In the genomic region with DNA sequence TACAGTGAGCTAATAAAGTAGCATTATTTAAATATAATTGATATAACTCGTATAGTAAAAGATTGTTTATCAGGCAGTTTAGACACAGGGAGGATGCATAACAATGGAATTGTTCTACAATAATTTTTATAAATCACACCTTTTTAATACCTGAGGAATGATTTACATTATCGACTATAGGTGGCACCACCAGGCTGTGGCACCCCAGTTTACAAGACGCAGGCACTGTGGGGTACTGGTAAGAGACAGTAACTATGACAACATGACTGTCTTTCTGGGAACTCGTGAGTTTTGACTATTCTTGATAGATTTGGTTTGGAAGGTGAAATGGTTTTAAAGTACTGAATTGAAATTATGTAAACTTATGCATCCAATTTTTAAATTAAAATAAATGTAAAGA, we compare ENCODE assay signal across 20 cellular contexts. TPM values are rescaled to one million over a fixed set of nuclear protein-coding genes. Genes with fewer than 3 reads are reported as not detected.
A peak's percentile ranks its signal among the peaks of the same experiment; 100 is the strongest.
DNase-seq lines count a peak whose midpoint lies in the region; ATAC-seq and TF ChIP-seq lines count a peak whose summit lies in the region.
"Had no signal": no experiment of that assay in that cellular context is flagged by ENCODE, and none has a peak within 500 bp of the region (broad histone marks: within the 10 kb centered on the region; RNA-seq: fewer than 3 reads in every experiment).

No MANE protein-coding gene starts in this region.

- H3K9me3 ChIP-seq in upper lobe of right lung, result no peaks in the 10 kb centered on the region
- H3K9me3 ChIP-seq: body of pancreas, esophagus squamous epithelium, left ventricle myocardium inferior, mucosa of descending colon, testis had no signal

- POLR2A ChIA-PET in activated CD4-positive, alpha-beta memory T cell treated with anti-CD3 and anti-CD28 coated beads, Interleukin-2, amount 10 ng/mL, durations not matched to agents 7 days and 5 days (lab: Charles Lee), result no interaction called here

- TF ChIP-seq RAD21 in Ishikawa (IDR thresholded peaks at IDR 0.05; ENCODE audit: low read depth), result peak; percentile 68

- TF ChIP-seq EP300 in Ishikawa (IDR thresholded peaks at IDR 0.05; ENCODE audit: borderline replicate concordance), result no peak

- no peaks in the 10 kb centered on the region for H3K9me3 Mint-ChIP-seq in activated CD4-positive, alpha-beta memory T cell treated with anti-CD3 and anti-CD28 coated beads, Interleukin-2, amount 10 ng/mL, durations not matched to agents 7 days and 5 days
- H3K9me3 Mint-ChIP-seq: WTC11 had no signal

- intact Hi-C loops in upper lobe of right lung (cut with DNase I), result no loop called here

- no peak overlapping the region for H3K4me3 Mint-ChIP-seq in activated CD4-positive, alpha-beta memory T cell treated with anti-CD3 and anti-CD28 coated beads, Interleukin-2, amount 10 ng/mL, durations not matched to agents 7 days and 5 days
- H3K4me3 Mint-ChIP-seq: activated naive CD8-positive, alpha-beta T cell; WTC11 had no signal

- DNase-seq in stimulated activated CD4-positive, alpha-beta T cell treated with anti-CD3 and anti-CD28 coated beads, Interleukin-15, amount 100 ng/mL, for 24 hours, result peak; percentile 35
- no peak for DNase-seq in stimulated activated CD4-positive, alpha-beta T cell treated with anti-CD3 and anti-CD28 coated beads, Interleukin-2, amount 100 ng/mL, for 48 hours
- peak; percentile 36 for DNase-seq in activated CD4-positive, alpha-beta memory T cell treated with anti-CD3 and anti-CD28 coated beads, Interleukin-2, amount 10 ng/mL, durations not matched to agents 7 days and 5 days
- no peak for DNase-seq in upper lobe of right lung
- DNase-seq in effector CD8-positive, alpha-beta T cell (lab: John Stamatoyannopoulos, UW), result no peak
- no peak for DNase-seq in G401 (ENCODE audit: low spot score)
- DNase-seq: body of pancreas, Calu3, esophagus squamous epithelium, Karpas-422, left ventricle myocardium inferior, mucosa of descending colon, NCI-H1436, NCI-H2227 treated with DMSO at 0.1 percent for 48 hours, testis had no signal

- CTCF ChIA-PET in activated CD4-positive, alpha-beta memory T cell treated with anti-CD3 and anti-CD28 coated beads, Interleukin-2, amount 10 ng/mL, durations not matched to agents 7 days and 5 days (lab: Charles Lee), result no interaction called here

- TF ChIP-seq CTCF in upper lobe of right lung (IDR thresholded peaks at IDR 0.05), result peak; percentile 10

- H3K36me3 ChIP-seq in upper lobe of right lung, result no peaks in the 10 kb centered on the region
- H3K36me3 ChIP-seq: esophagus squamous epithelium, left ventricle myocardium inferior had no signal

- H3K27ac ChIP-seq in upper lobe of right lung, result no peak overlapping the region
- H3K27ac ChIP-seq: body of pancreas, esophagus squamous epithelium, left ventricle myocardium inferior, RWPE1, testis had no signal

- ATAC-seq in upper lobe of right lung, result no peak
- ATAC-seq: body of pancreas, mucosa of descending colon, WTC11 had no signal

- no peaks in the 10 kb centered on the region for H3K36me3 Mint-ChIP-seq in activated CD4-positive, alpha-beta memory T cell treated with anti-CD3 and anti-CD28 coated beads, Interleukin-2, amount 10 ng/mL, durations not matched to agents 7 days and 5 days (ENCODE audit: low read depth)
- H3K36me3 Mint-ChIP-seq: activated naive CD8-positive, alpha-beta T cell; WTC11 had no signal

- no peak overlapping the region for H3K27ac Mint-ChIP-seq in activated CD4-positive, alpha-beta memory T cell treated with anti-CD3 and anti-CD28 coated beads, Interleukin-2, amount 10 ng/mL, durations not matched to agents 7 days and 5 days
- H3K27ac Mint-ChIP-seq: activated naive CD8-positive, alpha-beta T cell; WTC11 had no signal

- no peaks in the 10 kb centered on the region for H3K4me1 ChIP-seq in upper lobe of right lung
- H3K4me1 ChIP-seq: esophagus squamous epithelium, testis had no signal

- peaks cover 20% of the 10 kb centered on the region for H3K27me3 Mint-ChIP-seq in activated CD4-positive, alpha-beta memory T cell treated with anti-CD3 and anti-CD28 coated beads, Interleukin-2, amount 10 ng/mL, durations not matched to agents 7 days and 5 days

- H3K4me3 ChIP-seq in upper lobe of right lung, result no peak overlapping the region
- H3K4me3 ChIP-seq: body of pancreas, esophagus squamous epithelium, left ventricle myocardium inferior, mucosa of descending colon, testis had no signal

- H3K27me3 ChIP-seq in upper lobe of right lung, result no peaks in the 10 kb centered on the region
- H3K27me3 ChIP-seq: body of pancreas, esophagus squamous epithelium, testis had no signal

- peaks cover 2% of the 10 kb centered on the region for H3K4me1 Mint-ChIP-seq in activated CD4-positive, alpha-beta memory T cell treated with anti-CD3 and anti-CD28 coated beads, Interleukin-2, amount 10 ng/mL, durations not matched to agents 7 days and 5 days
- H3K4me1 Mint-ChIP-seq: WTC11 had no signal

- in situ Hi-C loops in G401 (cut with HindIII; ENCODE audit: low sequenced_read_pairs), result no loop called here

TF ChIP-seq in Ishikawa, 13 proteins besides CTCF, POLR2A, EP300 and RAD21:
- TF ChIP-seq TCF12 (IDR thresholded peaks at IDR 0.05; ENCODE audit: low read depth) (no peak), FOXM1 (IDR thresholded peaks at IDR 0.05; ENCODE audit: borderline replicate concordance, low read depth) (no peak), YY1 (IDR thresholded peaks at IDR 0.05; ENCODE audit: low read depth) (no peak), TEAD4 (IDR thresholded peaks at IDR 0.05) (no peak), EGR1 (IDR thresholded peaks at IDR 0.05) (no peak), CREB1 (IDR thresholded peaks at IDR 0.05; ENCODE audit: low read depth) (no peak), NFIC (IDR thresholded peaks at IDR 0.05) (no peak), ZBTB7A (IDR thresholded peaks at IDR 0.05; ENCODE audit: low read depth) (no peak), TAF1 (IDR thresholded peaks at IDR 0.05; ENCODE audit: low read depth) (no peak), CEBPB (IDR thresholded peaks at IDR 0.05) (no peak)
- TF ChIP-seq, protein P1, sequence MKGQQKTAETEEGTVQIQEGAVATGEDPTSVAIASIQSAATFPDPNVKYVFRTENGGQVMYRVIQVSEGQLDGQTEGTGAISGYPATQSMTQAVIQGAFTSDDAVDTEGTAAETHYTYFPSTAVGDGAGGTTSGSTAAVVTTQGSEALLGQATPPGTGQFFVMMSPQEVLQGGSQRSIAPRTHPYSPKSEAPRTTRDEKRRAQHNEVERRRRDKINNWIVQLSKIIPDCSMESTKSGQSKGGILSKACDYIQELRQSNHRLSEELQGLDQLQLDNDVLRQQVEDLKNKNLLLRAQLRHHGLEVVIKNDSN (IDR thresholded peaks at IDR 0.05), result no peak
- TF ChIP-seq, protein P2, sequence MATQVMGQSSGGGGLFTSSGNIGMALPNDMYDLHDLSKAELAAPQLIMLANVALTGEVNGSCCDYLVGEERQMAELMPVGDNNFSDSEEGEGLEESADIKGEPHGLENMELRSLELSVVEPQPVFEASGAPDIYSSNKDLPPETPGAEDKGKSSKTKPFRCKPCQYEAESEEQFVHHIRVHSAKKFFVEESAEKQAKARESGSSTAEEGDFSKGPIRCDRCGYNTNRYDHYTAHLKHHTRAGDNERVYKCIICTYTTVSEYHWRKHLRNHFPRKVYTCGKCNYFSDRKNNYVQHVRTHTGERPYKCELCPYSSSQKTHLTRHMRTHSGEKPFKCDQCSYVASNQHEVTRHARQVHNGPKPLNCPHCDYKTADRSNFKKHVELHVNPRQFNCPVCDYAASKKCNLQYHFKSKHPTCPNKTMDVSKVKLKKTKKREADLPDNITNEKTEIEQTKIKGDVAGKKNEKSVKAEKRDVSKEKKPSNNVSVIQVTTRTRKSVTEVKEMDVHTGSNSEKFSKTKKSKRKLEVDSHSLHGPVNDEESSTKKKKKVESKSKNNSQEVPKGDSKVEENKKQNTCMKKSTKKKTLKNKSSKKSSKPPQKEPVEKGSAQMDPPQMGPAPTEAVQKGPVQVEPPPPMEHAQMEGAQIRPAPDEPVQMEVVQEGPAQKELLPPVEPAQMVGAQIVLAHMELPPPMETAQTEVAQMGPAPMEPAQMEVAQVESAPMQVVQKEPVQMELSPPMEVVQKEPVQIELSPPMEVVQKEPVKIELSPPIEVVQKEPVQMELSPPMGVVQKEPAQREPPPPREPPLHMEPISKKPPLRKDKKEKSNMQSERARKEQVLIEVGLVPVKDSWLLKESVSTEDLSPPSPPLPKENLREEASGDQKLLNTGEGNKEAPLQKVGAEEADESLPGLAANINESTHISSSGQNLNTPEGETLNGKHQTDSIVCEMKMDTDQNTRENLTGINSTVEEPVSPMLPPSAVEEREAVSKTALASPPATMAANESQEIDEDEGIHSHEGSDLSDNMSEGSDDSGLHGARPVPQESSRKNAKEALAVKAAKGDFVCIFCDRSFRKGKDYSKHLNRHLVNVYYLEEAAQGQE (IDR thresholded peaks at IDR 0.05; ENCODE audit: low read depth), result no peak
- TF ChIP-seq, protein P3, sequence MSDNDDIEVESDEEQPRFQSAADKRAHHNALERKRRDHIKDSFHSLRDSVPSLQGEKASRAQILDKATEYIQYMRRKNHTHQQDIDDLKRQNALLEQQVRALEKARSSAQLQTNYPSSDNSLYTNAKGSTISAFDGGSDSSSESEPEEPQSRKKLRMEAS (IDR thresholded peaks at IDR 0.05), result no peak
TF ChIP-seq in Ishikawa: peak in this region for 0.

RNA-seq across cellular contexts. Expression of a gene that starts 27.1 kb away (rescaled TPM):
- 1 to 10 TPM; 5.5 to 5.8 TPM for total RNA-seq in activated CD4-positive, alpha-beta memory T cell treated with anti-CD3 and anti-CD28 coated beads, Interleukin-2, amount 10 ng/mL, durations not matched to agents 7 days and 5 days
- 9.4 TPM for total RNA-seq in upper lobe of right lung
- total RNA-seq in G401 (2014; rRNA removed; shearing (Covaris generic)), result 0.25 and 0.92 TPM in 2 replicates

RNA-seq across cellular contexts. Expression of a gene that starts 27.9 kb away (rescaled TPM):
- total RNA-seq in activated CD4-positive, alpha-beta memory T cell treated with anti-CD3 and anti-CD28 coated beads, Interleukin-2, amount 10 ng/mL, durations not matched to agents 7 days and 5 days, result not detected
- total RNA-seq in upper lobe of right lung, result 3.6 TPM
- total RNA-seq in G401 (2014; rRNA removed; shearing (Covaris generic)), result 0.37 and 2.8 TPM in 2 replicates
- total RNA-seq: T-helper 1 cell treated with Interleukin-12 subunit alpha and Interleukin-12 subunit beta and Interleukin-4 antibody, amounts not matched to agents 30 ng/mL and 1 ng/mL, for 36 hours had no signal

Comparison
In these comparisons a context has a peak if more than half of its experiments do, and no peak if none do; other contexts are left out.
1. DNase-seq: peak in stimulated activated CD4-positive, alpha-beta T cell treated with anti-CD3 and anti-CD28 coated beads, Interleukin-15, amount 100 ng/mL, for 24 hours (single experiment) and activated CD4-positive, alpha-beta memory T cell treated with anti-CD3 and anti-CD28 coated beads, Interleukin-2, amount 10 ng/mL, durations not matched to agents 7 days and 5 days (single experiment); none in stimulated activated CD4-positive, alpha-beta T cell treated with anti-CD3 and anti-CD28 coated beads, Interleukin-2, amount 100 ng/mL, for 48 hours (0 of 2), upper lobe of right lung (single experiment), effector CD8-positive, alpha-beta T cell (single experiment) and G401 (single experiment).